Comparison of ENCODE assay signal across 8 cellular contexts in the genomic region with DNA sequence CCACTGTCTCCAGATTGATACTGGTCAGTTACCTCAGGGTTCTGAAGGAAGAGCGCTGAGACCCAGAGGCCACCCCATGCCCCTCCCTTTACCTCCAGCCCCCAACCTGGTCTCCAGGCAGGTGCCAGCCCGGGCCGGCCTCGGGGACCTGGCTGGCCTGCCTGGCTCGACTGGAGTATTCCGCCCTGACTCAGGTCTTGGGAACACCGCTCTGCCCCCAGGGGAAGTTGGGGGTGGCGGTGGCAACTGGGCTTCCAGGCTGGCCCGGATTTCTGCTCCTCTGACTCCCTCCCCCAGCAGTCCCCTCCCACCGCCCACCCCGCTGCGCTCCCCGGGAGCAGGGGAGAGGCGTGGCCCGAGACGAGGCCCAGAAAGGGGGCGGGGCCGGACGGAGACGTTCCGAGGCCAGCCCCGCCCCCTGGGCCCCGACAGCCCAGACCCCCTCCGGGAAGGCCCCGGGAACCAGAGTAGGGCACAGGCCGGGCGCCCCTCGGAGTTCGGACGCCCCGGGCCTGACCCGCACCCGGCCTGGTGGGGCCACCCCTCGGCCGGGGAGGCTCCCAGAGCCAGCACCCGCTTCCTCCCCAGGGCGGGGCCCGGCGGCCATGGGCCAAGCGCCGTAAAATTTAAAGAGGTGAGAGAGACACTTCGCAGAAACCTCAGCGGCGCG.
DNase-seq lines count a peak whose midpoint lies in the region; ATAC-seq and TF ChIP-seq lines count a peak whose summit lies in the region.

No MANE protein-coding gene starts in this region.

- H3K4me3 ChIP-seq in BJ (ENCODE audit: low read depth, low read length) (peak overlapping the region; percentile 53), gastroesophageal sphincter (peak overlapping the region; percentile 51 to 74), parathyroid adenoma (ENCODE audit: low read depth, low read length) (peak overlapping the region; percentile 76), transverse colon (peak overlapping the region; percentile 36 to 58 (median 43))

- CTCF ChIA-PET in BJ (lab: Yijun Ruan, JAX): no interaction called here

- intact Hi-C loops in transverse colon (cut with DNase I; ENCODE audit: low total_unique reads): no loop called here

- in situ Hi-C loops in transverse colon (cut with MboI; ENCODE audit: low pct_ligation_motif_present in 1 of 4, low pct_unique_long_range_greater_than_20kb in 1 of 4, low sequenced_read_pairs in 3 of 4): no loop called here

- peaks cover 0 to 25% (median 4%) of the 10 kb centered on the region in 3 donors for H3K4me1 ChIP-seq in gastroesophageal sphincter
- peaks cover 12% of the 10 kb centered on the region for H3K4me1 ChIP-seq in parathyroid adenoma
- peaks cover 0 to 28% (median 14%) of the 10 kb centered on the region in 4 donors for H3K4me1 ChIP-seq in transverse colon

- H3K36me3 ChIP-seq in BJ (ENCODE audit: control insufficient read depth, insufficient read depth, low read length) (no peaks in the 10 kb centered on the region), gastroesophageal sphincter (no peaks in the 10 kb centered on the region), parathyroid adenoma (ENCODE audit: control insufficient read depth, insufficient read depth, low read length) (no peaks in the 10 kb centered on the region), transverse colon (no peaks in the 10 kb centered on the region)

- peak overlapping the region; percentile 77 for H3K4me2 ChIP-seq in parathyroid adenoma (ENCODE audit: low read length)

- no peak for DNase-seq in BJ (ENCODE audit: low read depth)
- DNase-seq in RKO (ENCODE audit: low spot score): peak; percentile 93
- DNase-seq in activated T-helper 9 cell treated with anti-CD3 and anti-CD28 coated beads, Interleukin-2, amount 50 U/mL, for 16 hours (ENCODE audit: low read depth): peak; percentile 89
- DNase-seq in transverse colon: peak; percentile 84

- H3K27ac ChIP-seq in gastroesophageal sphincter (peak overlapping the region; percentile 41 to 88 (median 82)), parathyroid adenoma (peak overlapping the region; percentile 91), transverse colon (peak overlapping the region; percentile 74 to 85 (median 80))

- ATAC-seq in GM19324 (IDR thresholded peaks at IDR 0.05; ENCODE audit: low FRiP score, unreplicated experiment) (peak; percentile 86), HG03469 (IDR thresholded peaks at IDR 0.05; ENCODE audit: unreplicated experiment) (peak; percentile 53), gastroesophageal sphincter (peak; percentile 88)

- peak overlapping the region; percentile 28 for H3K9ac ChIP-seq in parathyroid adenoma

- H3K9me3 ChIP-seq in gastroesophageal sphincter: no peaks in the 10 kb centered on the region
- H3K9me3 ChIP-seq in parathyroid adenoma (ENCODE audit: control insufficient read depth, low read length): no peaks in the 10 kb centered on the region
- no peaks in the 10 kb centered on the region for H3K9me3 ChIP-seq in transverse colon

- peak overlapping the region; percentile 97 for H2AFZ ChIP-seq in parathyroid adenoma

- POLR2A ChIA-PET in BJ (lab: Charles Lee): no interaction called here

- H3K79me2 ChIP-seq in parathyroid adenoma: no peaks in the 10 kb centered on the region

- peaks cover 8% of the 10 kb centered on the region for H3K27me3 ChIP-seq in BJ (ENCODE audit: control insufficient read depth, insufficient read depth, low read length)
- peaks cover 24% of the 10 kb centered on the region for H3K27me3 ChIP-seq in gastroesophageal sphincter
- no peaks in the 10 kb centered on the region for H3K27me3 ChIP-seq in parathyroid adenoma (ENCODE audit: control insufficient read depth, insufficient read depth, low read length)
- H3K27me3 ChIP-seq in transverse colon: peaks cover 98% of the 10 kb centered on the region

- no peak for TF ChIP-seq CTCF in BJ (IDR thresholded peaks at IDR 0.05; ENCODE audit: insufficient read depth, low read depth, low read length)
- TF ChIP-seq CTCF in gastroesophageal sphincter (IDR thresholded peaks at IDR 0.05): no peak
- no peak for TF ChIP-seq CTCF in parathyroid adenoma (IDR thresholded peaks at IDR 0.05)
- no peak for TF ChIP-seq CTCF in transverse colon (IDR thresholded peaks at IDR 0.05)

- TF ChIP-seq POLR2A in gastroesophageal sphincter (IDR thresholded peaks at IDR 0.05) (peak in 1 of 2 donors; percentile 50), transverse colon (IDR thresholded peaks at IDR 0.05) (no peak)

- WGBS in gastroesophageal sphincter (ENCODE audit: low coverage in 1 of 2), 2 donors: 20% methylated on average over 1 of the region's 45 CpGs; no CpG with 5 or more reads in 1 of the 2 donors
- 1% methylated on average over 42 of the region's 45 CpGs; no CpG with 5 or more reads in 1 of the 2 donors for WGBS in transverse colon (ENCODE audit: low coverage in 1 of 2), 2 donors

- TF ChIP-seq EP300 in gastroesophageal sphincter (IDR thresholded peaks at IDR 0.05) (no peak), transverse colon (IDR thresholded peaks at IDR 0.05; ENCODE audit: low read depth) (no peak)
